In the genomic region with DNA sequence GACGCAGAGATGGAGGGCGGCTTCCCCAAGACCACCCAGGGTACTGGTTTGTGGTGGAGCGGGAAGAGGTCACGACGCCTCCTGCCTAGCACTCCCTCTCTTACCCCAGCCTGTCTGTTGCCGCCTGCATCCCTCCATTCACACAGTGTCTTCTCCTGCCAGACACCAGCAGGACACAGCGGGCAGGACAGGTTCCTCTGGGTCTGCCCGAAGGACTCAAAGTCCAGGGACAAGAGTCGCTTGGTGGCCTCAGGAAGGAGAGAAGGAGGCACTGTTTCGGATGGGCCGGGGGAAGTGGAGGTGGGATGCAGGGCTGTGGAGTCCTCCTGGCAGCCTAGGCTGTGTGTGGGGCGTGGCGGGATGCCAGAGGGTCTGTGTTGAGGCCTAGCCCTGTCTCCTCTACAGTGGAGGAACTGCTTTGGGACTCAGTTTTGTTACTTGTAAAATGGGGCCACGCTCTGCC, we compare ENCODE assay signal across 18 cellular contexts. TPM values are rescaled to one million over a fixed set of nuclear protein-coding genes. Genes with fewer than 3 reads are reported as not detected.
DNase-seq lines count a peak whose midpoint lies in the region; ATAC-seq and TF ChIP-seq lines count a peak whose summit lies in the region.
"Had no signal": no experiment of that assay in that cellular context is flagged by ENCODE, and none has a peak within 500 bp of the region (broad histone marks: within the 10 kb centered on the region; RNA-seq: fewer than 3 reads in every experiment).

No MANE protein-coding gene starts in this region.

- H2AK5ac ChIP-seq in IMR-90 (ENCODE audit: low read depth, low read length), result peak overlapping the region; percentile 100

- H3K36me3 ChIP-seq in IMR-90 (ENCODE audit: control insufficient read depth, insufficient read depth, low read length), result no peaks in the 10 kb centered on the region
- no peaks in the 10 kb centered on the region for H3K36me3 ChIP-seq in thyroid gland
- H3K36me3 ChIP-seq: gastrocnemius medialis, stomach had no signal

- H3K4me1 Mint-ChIP-seq in CD14-positive monocyte, result peaks cover 18% of the 10 kb centered on the region

- peak overlapping the region; percentile 95 for H2BK120ac ChIP-seq in IMR-90 (ENCODE audit: low read depth, low read length)

- peak overlapping the region; percentile 100 for H4K91ac ChIP-seq in IMR-90 (ENCODE audit: insufficient read depth, low read depth, low read length)

- peak overlapping the region; percentile 70 for H3K56ac ChIP-seq in IMR-90 (ENCODE audit: extremely low read depth, insufficient read depth, low read length)

- H3K27ac ChIP-seq in IMR-90 (ENCODE audit: insufficient read depth, low read length), result peak overlapping the region; percentile 60
- H3K27ac ChIP-seq in coronary artery, result peak overlapping the region in 1 of 2 donors; percentile 80
- H3K27ac ChIP-seq in thyroid gland, result peak overlapping the region in 1 of 3 donors; percentile 0
- H3K27ac ChIP-seq: C4-2B had no signal

- H3K27me3 ChIP-seq in IMR-90 (ENCODE audit: control insufficient read depth, insufficient read depth, low read length) (no peaks in the 10 kb centered on the region), thyroid gland (no peaks in the 10 kb centered on the region)
- H3K27me3 ChIP-seq: gastrocnemius medialis had no signal

- peak overlapping the region; percentile 98 for H2BK5ac ChIP-seq in IMR-90 (ENCODE audit: low read depth, low read length, poor library complexity, severe bottlenecking)

- H3K4ac ChIP-seq in IMR-90 (ENCODE audit: low read depth, low read length), result peak overlapping the region; percentile 98

- intact Hi-C loops in CD14-positive monocyte (cut with micrococcal nuclease), result no loop called here
- intact Hi-C loops in IMR-90 (cut with micrococcal nuclease), result loop anchor here (1.0 kb wide), 1 partner anchor 35 kb away; no protein-coding TSS in a partner anchor
- intact Hi-C loops in sciatic nerve (cut with DNase I), result no loop called here
- intact Hi-C loops in thyroid gland (cut with DNase I), result no loop called here

- H3K23ac ChIP-seq in IMR-90 (ENCODE audit: low read depth, low read length), result peak overlapping the region; percentile 69; the same call in 1 of the 2 replicates

- H2BK15ac ChIP-seq in IMR-90 (ENCODE audit: low read depth, low read length), result peak overlapping the region; percentile 99; the same call in 2 of the 3 replicates

- peaks cover 5 to 14% (median 11%) of the 10 kb centered on the region in 7 donors for H3K9me3 Mint-ChIP-seq in CD14-positive monocyte

- CTCF ChIA-PET in IMR-90 (lab: Yijun Ruan, JAX), result interaction anchor here (0.8 to 1.0 kb wide), 2 partner anchors 14 to 39 kb away, joined by 3 read pairs; no protein-coding TSS in a partner anchor

- H3K4me3 Mint-ChIP-seq in CD14-positive monocyte, result no peak overlapping the region
- H3K4me3 Mint-ChIP-seq: activated naive CD4-positive, alpha-beta T cell treated with anti-CD3 and anti-CD28 coated beads, Interleukin-2, amount 10 ng/mL, durations not matched to agents 7 days and 5 days had no signal

- peak overlapping the region; percentile 90 for H3K14ac ChIP-seq in IMR-90 (replicated peaks; ENCODE audit: low read depth, low read length)

- in situ Hi-C loops in IMR-90 (cut with MboI; ENCODE audit: low sequenced_read_pairs), result no loop called here

- peak overlapping the region; percentile 85 for H2BK20ac ChIP-seq in IMR-90 (ENCODE audit: low read depth, low read length)

- DNase-seq in CD14-positive monocyte (ENCODE audit: low spot score), result peak; percentile 18
- no peak for DNase-seq in IMR-90
- DNase-seq in coronary artery (ENCODE audit: low spot score), result peak; percentile 67
- peak; percentile 60 for DNase-seq in sciatic nerve (ENCODE audit: low spot score)
- no peak for DNase-seq in thyroid gland
- no peak for DNase-seq in Kasumi-1 (lab: John Stamatoyannopoulos, UW)
- DNase-seq: activated naive CD4-positive, alpha-beta T cell treated with anti-CD3 and anti-CD28 coated beads, Interleukin-2, amount 10 ng/mL, durations not matched to agents 7 days and 5 days; effector CD8-positive, alpha-beta T cell; MM.1S; NCI-H2107; SIG-M5; small intestine; stomach had no signal

- H3K18ac ChIP-seq in IMR-90 (ENCODE audit: low read depth, low read length), result peak overlapping the region; percentile 86

- TF ChIP-seq CTCF in CD14-positive monocyte (IDR thresholded peaks at IDR 0.05) (no peak), IMR-90 (conservative IDR thresholded peaks at IDR 0.05; ENCODE audit: low read depth, low read length) (no peak), coronary artery (IDR thresholded peaks at IDR 0.05) (no peak), thyroid gland (IDR thresholded peaks at IDR 0.05) (no peak)

- peaks cover 36 to 72% (median 47%) of the 10 kb centered on the region in 3 donors for H3K27me3 Mint-ChIP-seq in CD14-positive monocyte (ENCODE audit: low read depth in 3 of 3)
- H3K27me3 Mint-ChIP-seq: activated naive CD4-positive, alpha-beta T cell treated with anti-CD3 and anti-CD28 coated beads, Interleukin-2, amount 10 ng/mL, durations not matched to agents 7 days and 5 days had no signal

- H3K9me3 ChIP-seq in IMR-90 (ENCODE audit: control insufficient read depth, insufficient read depth, low read length), result peaks cover 2% of the 10 kb centered on the region; the same call in 1 of the 2 replicates
- H3K9me3 ChIP-seq in thyroid gland, result no peaks in the 10 kb centered on the region
- H3K9me3 ChIP-seq: gastrocnemius medialis had no signal

- TF ChIP-seq RAD21 in IMR-90 (IDR thresholded peaks at IDR 0.05; ENCODE audit: low read length), result no peak

- dilution Hi-C loops in IMR-90 (cut with HindIII; ENCODE audit: low sequenced_read_pairs, unreplicated experiment), result no loop called here

- H3K9ac ChIP-seq in IMR-90 (ENCODE audit: low read depth, low read length), result peak overlapping the region; percentile 20; the same call in 1 of the 2 replicates

- H3K4me3 ChIP-seq in IMR-90 (ENCODE audit: insufficient read depth, low read depth, low read length), result no peak overlapping the region
- H3K4me3 ChIP-seq in coronary artery, result no peak overlapping the region
- no peak overlapping the region for H3K4me3 ChIP-seq in thyroid gland (replicated peaks in 1 of 3)
- H3K4me3 ChIP-seq: gastrocnemius medialis, lung, stomach had no signal

- H2AK9ac ChIP-seq in IMR-90 (replicated peaks; ENCODE audit: low read depth, low read length, poor library complexity), result peak overlapping the region; percentile 97

- H3K4me1 ChIP-seq in IMR-90 (ENCODE audit: control insufficient read depth, insufficient read depth, low read length), result peaks cover 27% of the 10 kb centered on the region
- H3K4me1 ChIP-seq in thyroid gland, result peaks cover 3 to 24% of the 10 kb centered on the region in 2 donors
- H3K4me1 ChIP-seq: gastrocnemius medialis had no signal

- ATAC-seq in IMR-90 (ENCODE audit: low read depth) (no peak), sciatic nerve (no peak), GM18505 (IDR thresholded peaks at IDR 0.05; ENCODE audit: unreplicated experiment) (no peak)
- ATAC-seq: gastrocnemius medialis had no signal

- TF ChIP-seq POLR2A in IMR-90 (IDR thresholded peaks at IDR 0.05; ENCODE audit: low read depth, low read length), result no peak
- TF ChIP-seq POLR2A in GM18505 (IDR thresholded peaks at IDR 0.05; ENCODE audit: borderline replicate concordance, extremely low read depth, insufficient read depth, insufficient read length), result no peak
- no peak for TF ChIP-seq POLR2A in thyroid gland (IDR thresholded peaks at IDR 0.05)

- H3K9me1 ChIP-seq in IMR-90 (ENCODE audit: insufficient read depth, low read length), result peaks cover 25% of the 10 kb centered on the region

- H3K36me3 Mint-ChIP-seq in CD14-positive monocyte, result no peaks in the 10 kb centered on the region

- no TSS peak for BruUV-seq in IMR-90 (replicated peaks; lab: Mats Ljungman, UMichigan)

- no peaks in the 10 kb centered on the region for H4K20me1 ChIP-seq in IMR-90 (ENCODE audit: insufficient read depth, low read length)

- WGBS in IMR-90 (ENCODE audit: extremely low coverage in 2 of 2, insufficient read length in 1 of 2), 2 experiments, result 85% methylated on average over 4 of the region's 14 CpGs; no CpG with 5 or more reads in 1 of the 2 experiments
- 90 to 91% methylated on average over 14 of the region's 14 CpGs for WGBS in thyroid gland, 2 donors

- H3K79me1 ChIP-seq in IMR-90 (ENCODE audit: low read depth in 1 of 2, low read length in 2 of 2), result peaks cover 5 to 10% of the 10 kb centered on the region in 2 experiments; a peak in 2 of 4 replicates

- H2AFZ ChIP-seq in IMR-90 (replicated peaks; ENCODE audit: low read length, poor library complexity), result peak overlapping the region; percentile 80

- H3K27ac Mint-ChIP-seq in CD14-positive monocyte, result no peak overlapping the region

- POLR2A ChIA-PET in IMR-90 (lab: Charles Lee; ENCODE audit: unreplicated experiment), result interaction anchor here (0.6 kb wide), 1 partner anchor 16 kb away, joined by 4 read pairs; no protein-coding TSS in a partner anchor

- peak overlapping the region; percentile 94 for H4K5ac ChIP-seq in IMR-90 (ENCODE audit: low read depth, low read length)

- H3K4me2 ChIP-seq in IMR-90 (ENCODE audit: low read depth, low read length), result no peak overlapping the region

- H4K8ac ChIP-seq in IMR-90 (ENCODE audit: low read depth in 2 of 2, low read length in 2 of 2), result peak overlapping the region; percentile 94 to 97

TF ChIP-seq in IMR-90, 13 proteins besides CTCF, POLR2A, EP300 and RAD21 (continues in another document):
- TF ChIP-seq, protein P1, sequence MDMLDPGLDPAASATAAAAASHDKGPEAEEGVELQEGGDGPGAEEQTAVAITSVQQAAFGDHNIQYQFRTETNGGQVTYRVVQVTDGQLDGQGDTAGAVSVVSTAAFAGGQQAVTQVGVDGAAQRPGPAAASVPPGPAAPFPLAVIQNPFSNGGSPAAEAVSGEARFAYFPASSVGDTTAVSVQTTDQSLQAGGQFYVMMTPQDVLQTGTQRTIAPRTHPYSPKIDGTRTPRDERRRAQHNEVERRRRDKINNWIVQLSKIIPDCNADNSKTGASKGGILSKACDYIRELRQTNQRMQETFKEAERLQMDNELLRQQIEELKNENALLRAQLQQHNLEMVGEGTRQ (IDR thresholded peaks at IDR 0.05; ENCODE audit: low read depth, low read length), result no peak
- no peak for TF ChIP-seq MXI1 (IDR thresholded peaks at IDR 0.05; ENCODE audit: borderline replicate concordance, low read depth, low read length)
- TF ChIP-seq CHD1 (IDR thresholded peaks at IDR 0.05; ENCODE audit: low read depth, low read length), result no peak

RNA-seq across cellular contexts. Expression of gene TNS4, which starts 19.6 kb away (rescaled TPM):
- polyA plus RNA-seq in CD14-positive monocyte, result not detected
- total RNA-seq in IMR-90 (2012; rRNA removed), result 0.28 TPM in 1 of 2 replicates, not detected in the other
- polyA plus RNA-seq in IMR-90 (2012; rRNA removed), result 0.07 TPM in 1 of 2 replicates, not detected in the other
- polyA plus RNA-seq in IMR-90 (2012; cell fraction: cytosol; rRNA removed), result 0.07 and 0.08 TPM in 2 replicates
- 0.33 and 0.57 TPM in 2 replicates for polyA plus RNA-seq in IMR-90 (2012; cell fraction: nucleus; rRNA removed; ENCODE audit: low replicate concordance)
- 0.36 TPM for total RNA-seq in sciatic nerve
- total RNA-seq in thyroid gland, result 10 to 100 TPM in 2 of 4 donors, 1 to 10 TPM in 2; 5.4 to 24.7 (median 16.2) TPM

RNA-seq across cellular contexts. Expression of gene CCR7, which starts 44.2 kb away (rescaled TPM):
- polyA plus RNA-seq in CD14-positive monocyte (1 to 10 TPM; 1.2 to 2.1 TPM), IMR-90 (2012; rRNA removed) (0.14 and 0.22 TPM in 2 replicates)
- total RNA-seq in IMR-90 (2012; rRNA removed) (0.28 and 0.36 TPM in 2 replicates), sciatic nerve (1.4 TPM), thyroid gland (1 to 10 TPM in 1 of 4 donors, under 1 TPM in 2, not detected in 1; 0.27 to 1.6 (median 0.93) TPM)
- 0.16 TPM in 1 of 2 replicates, not detected in the other for polyA plus RNA-seq in IMR-90 (2012; cell fraction: cytosol; rRNA removed)
- 0.23 and 0.39 TPM in 2 replicates for polyA plus RNA-seq in IMR-90 (2012; cell fraction: nucleus; rRNA removed; ENCODE audit: low replicate concordance)
- total RNA-seq: Daoy had no signal

Comparison
In these comparisons a context has a peak if more than half of its experiments do, and no peak if none do; other contexts are left out.
1. DNase-seq: peak in CD14-positive monocyte (single experiment), coronary artery (single experiment) and sciatic nerve (single experiment); none in IMR-90 (single experiment), thyroid gland (0 of 2) and Kasumi-1 (0 of 2).